12 cellular contexts compared by ENCODE assay signal in genomic region chr7:55111007-55111406, GRCh38.
DNase-seq lines count a peak whose midpoint lies in the region; ATAC-seq and TF ChIP-seq lines count a peak whose summit lies in the region.
"Had no signal": no experiment of that assay in that cellular context is flagged by ENCODE, and none has a peak within 500 bp of the region (broad histone marks: within the 10 kb centered on the region; RNA-seq: fewer than 3 reads in every experiment).

No MANE protein-coding gene starts in this region.

- H3K4me3 Mint-ChIP-seq in nephron progenitor cell (no peak overlapping the region), WTC11 (no peak overlapping the region)

- H3K79me2 ChIP-seq in mammary epithelial cell (ENCODE audit: insufficient read depth, low read length) = peaks cover 92% of the 10 kb centered on the region

- CTCF ChIA-PET in BJ (lab: Yijun Ruan, JAX) (interaction anchor here (1.3 to 1.9 kb wide), 3 partner anchors 16 to 144 kb away, joined by 4 to 5 read pairs (median 4); no protein-coding TSS in a partner anchor), IMR-90 (lab: Yijun Ruan, JAX) (no interaction called here), mammary epithelial cell (lab: Charles Lee; ENCODE audit: low non-redundant PET) (no interaction called here), WTC11 (lab: Charles Lee) (interaction anchor here (0.9 to 2.1 kb wide), 3 partner anchors 14 to 160 kb away, joined by 3 to 11 read pairs (median 4); no protein-coding TSS in a partner anchor)

- in situ Hi-C loops in IMR-90 (cut with MboI; ENCODE audit: low sequenced_read_pairs) = no loop called here
- in situ Hi-C loops in mammary epithelial cell (cut with MboI; ENCODE audit: low sequenced_read_pairs in 2 of 2) = no loop called here

- intact Hi-C loops in IMR-90 (cut with micrococcal nuclease) = no loop called here
- intact Hi-C loops in mammary epithelial cell (cut with micrococcal nuclease) = no loop called here

- H3K27me3 Mint-ChIP-seq in nephron progenitor cell (ENCODE audit: low read depth, poor library complexity) (peaks cover 21% of the 10 kb centered on the region), WTC11 (ENCODE audit: low read depth) (no peaks in the 10 kb centered on the region)

- H3K27ac ChIP-seq in IMR-90 (ENCODE audit: insufficient read depth, low read length) = peak overlapping the region; percentile 6; the same call in 1 of the 2 replicates
- H3K27ac ChIP-seq in mammary epithelial cell (ENCODE audit: insufficient read depth, low read depth, low read length) = peak overlapping the region; percentile 91
- H3K27ac ChIP-seq: cardiac muscle cell had no signal

- H3K9me3 Mint-ChIP-seq in nephron progenitor cell (no peaks in the 10 kb centered on the region), WTC11 (no peaks in the 10 kb centered on the region)

- H3K56ac ChIP-seq in IMR-90 (ENCODE audit: extremely low read depth, insufficient read depth, low read length) = no peak overlapping the region; the same call in 1 of the 2 replicates

- DNase-seq in BJ (ENCODE audit: low read depth) (peak; percentile 64), IMR-90 (peak; percentile 80), mammary epithelial cell (peak; percentile 85), nephron progenitor cell (no peak), occipital lobe (lab: John Stamatoyannopoulos, UW) (no peak), NAMALWA (ENCODE audit: low spot score) (no peak), WTC11 (ENCODE audit: low spot score) (no peak), NCI-H1048 (lab: John Stamatoyannopoulos, UW) (no peak)
- DNase-seq: activated CD4-positive, alpha-beta T cell treated with anti-CD3 and anti-CD28 coated beads, Interleukin-2, amount 50 U/mL, for 1 hour; COR-L47; stimulated activated CD4-positive, alpha-beta T cell treated with anti-CD3 and anti-CD28 coated beads, Interleukin-4, amount 100 ng/mL, for 4 hours had no signal

- no peaks in the 10 kb centered on the region for H3K36me3 Mint-ChIP-seq in nephron progenitor cell (ENCODE audit: low read depth)
- H3K36me3 Mint-ChIP-seq in WTC11 = no peaks in the 10 kb centered on the region

- H3K36me3 ChIP-seq in BJ (ENCODE audit: control insufficient read depth, insufficient read depth, low read length) (no peaks in the 10 kb centered on the region), IMR-90 (ENCODE audit: control insufficient read depth, insufficient read depth, low read length) (no peaks in the 10 kb centered on the region), mammary epithelial cell (ENCODE audit: insufficient read depth, low read length) (peaks cover 3% of the 10 kb centered on the region)
- H3K36me3 ChIP-seq: cardiac muscle cell had no signal

- peaks cover 40% of the 10 kb centered on the region for H4K20me1 ChIP-seq in IMR-90 (ENCODE audit: insufficient read depth, low read length)
- H4K20me1 ChIP-seq in mammary epithelial cell (ENCODE audit: insufficient read depth, low read length) = no peaks in the 10 kb centered on the region

- H3K23ac ChIP-seq in IMR-90 (ENCODE audit: low read depth, low read length) = peak overlapping the region; percentile 49

- peak overlapping the region; percentile 30; the same call in 1 of the 2 replicates for H2BK120ac ChIP-seq in IMR-90 (ENCODE audit: low read depth, low read length)

- peaks cover 47 to 83% of the 10 kb centered on the region in 2 experiments for H3K79me1 ChIP-seq in IMR-90 (ENCODE audit: low read depth in 1 of 2, low read length in 2 of 2)

- dilution Hi-C loops in IMR-90 (cut with HindIII; ENCODE audit: low sequenced_read_pairs, unreplicated experiment) (no loop called here), mammary epithelial cell (cut with HindIII; ENCODE audit: low sequenced_read_pairs) (no loop called here)

- H4K8ac ChIP-seq in IMR-90 (ENCODE audit: low read depth in 2 of 2, low read length in 2 of 2) = peak overlapping the region; percentile 2 to 16; a peak in 2 of 4 replicates

- H3K4me3 ChIP-seq in BJ (ENCODE audit: low read depth, low read length) (no peak overlapping the region), IMR-90 (ENCODE audit: insufficient read depth, low read depth, low read length) (no peak overlapping the region), mammary epithelial cell (replicated peaks in 1 of 3; ENCODE audit: insufficient read depth in 1 of 3, low read depth in 2 of 3, low read length in 3 of 3) (peak overlapping the region in 2 of 3 experiments; percentile 8 to 32)
- H3K4me3 ChIP-seq: cardiac muscle cell had no signal

- H3K9ac ChIP-seq in IMR-90 (ENCODE audit: low read depth, low read length) (no peak overlapping the region), mammary epithelial cell (ENCODE audit: insufficient read depth, low read length) (peak overlapping the region; percentile 62)

- H2AK5ac ChIP-seq in IMR-90 (ENCODE audit: low read depth, low read length) = 0 out of 2 replicates have a peak overlapping the region, but pooled peaks have one; percentile 31

- BruUV-seq in IMR-90 (replicated peaks; lab: Mats Ljungman, UMichigan) (no TSS peak), mammary epithelial cell (replicated peaks; lab: Mats Ljungman, UMichigan) (no TSS peak)

- TF ChIP-seq RAD21 in IMR-90 (IDR thresholded peaks at IDR 0.05; ENCODE audit: low read length) = no peak

- H3K4me1 ChIP-seq in IMR-90 (ENCODE audit: control insufficient read depth, insufficient read depth, low read length) (peaks cover 35% of the 10 kb centered on the region), mammary epithelial cell (ENCODE audit: insufficient read depth, low read length) (peaks cover 82% of the 10 kb centered on the region)

- peak overlapping the region; percentile 63 for H3K4ac ChIP-seq in IMR-90 (ENCODE audit: low read depth, low read length)

- no peak overlapping the region for H4K5ac ChIP-seq in IMR-90 (ENCODE audit: low read depth, low read length)

- H3K9me1 ChIP-seq in IMR-90 (ENCODE audit: insufficient read depth, low read length) = peaks cover 39% of the 10 kb centered on the region

- no peaks in the 10 kb centered on the region for H3K27me3 ChIP-seq in BJ (ENCODE audit: control insufficient read depth, insufficient read depth, low read length)
- H3K27me3 ChIP-seq in IMR-90 (ENCODE audit: control insufficient read depth, insufficient read depth, low read length) = no peaks in the 10 kb centered on the region
- H3K27me3 ChIP-seq in mammary epithelial cell (ENCODE audit: insufficient read depth, low read length) = no peaks in the 10 kb centered on the region
- H3K27me3 ChIP-seq: cardiac muscle cell had no signal

- no peak overlapping the region for H2BK15ac ChIP-seq in IMR-90 (ENCODE audit: low read depth, low read length)

- H2BK5ac ChIP-seq in IMR-90 (ENCODE audit: low read depth, low read length, poor library complexity, severe bottlenecking) = peak overlapping the region; percentile 42

- TF ChIP-seq CTCF in BJ (IDR thresholded peaks at IDR 0.05; ENCODE audit: insufficient read depth, low read depth, low read length) (no peak), IMR-90 (conservative IDR thresholded peaks at IDR 0.05; ENCODE audit: low read depth, low read length) (no peak), mammary epithelial cell (conservative IDR thresholded peaks at IDR 0.05 in 1 of 2, IDR thresholded peaks at IDR 0.05 in 1 of 2; ENCODE audit: extremely low read depth in 1 of 2, insufficient read depth in 1 of 2, low read depth in 1 of 2, low read length in 2 of 2) (no peak), nephron progenitor cell (IDR thresholded peaks at IDR 0.05) (no peak), WTC11 (IDR thresholded peaks at IDR 0.05) (no peak)

- peak overlapping the region; percentile 37; the same call in 1 of the 2 replicates for H4K91ac ChIP-seq in IMR-90 (ENCODE audit: insufficient read depth, low read depth, low read length)

- 80% methylated on average over 1 of the region's 10 CpGs; no CpG with 5 or more reads in 1 of the 2 experiments for WGBS in IMR-90 (ENCODE audit: extremely low coverage in 2 of 2, insufficient read length in 1 of 2), 2 experiments
- WGBS in mammary epithelial cell (ENCODE audit: low coverage, missing lambda C conversion rate) = 2% methylated on average over 10 of the region's 10 CpGs

- no peak for TF ChIP-seq POLR2A in IMR-90 (IDR thresholded peaks at IDR 0.05; ENCODE audit: low read depth, low read length)

- H3K18ac ChIP-seq in IMR-90 (ENCODE audit: low read depth, low read length) = no peak overlapping the region

- H3K9me3 ChIP-seq in IMR-90 (ENCODE audit: control insufficient read depth, insufficient read depth, low read length) = no peaks in the 10 kb centered on the region
- H3K9me3 ChIP-seq in mammary epithelial cell (replicated peaks; ENCODE audit: insufficient read depth, low read length) = no peaks in the 10 kb centered on the region

- no peak overlapping the region for H2AK9ac ChIP-seq in IMR-90 (replicated peaks; ENCODE audit: low read depth, low read length, poor library complexity)

- H2BK20ac ChIP-seq in IMR-90 (ENCODE audit: low read depth, low read length) = 0 out of 2 replicates have a peak overlapping the region, but pooled peaks have one; percentile 16

- no peak overlapping the region for H3K14ac ChIP-seq in IMR-90 (replicated peaks; ENCODE audit: low read depth, low read length)

- POLR2A ChIA-PET in BJ (lab: Charles Lee) = interaction anchor here (0.6 kb wide), 1 partner anchor 211 kb away, joined by 6 read pairs; no protein-coding TSS in a partner anchor
- POLR2A ChIA-PET in IMR-90 (lab: Charles Lee; ENCODE audit: unreplicated experiment) = interaction anchor here (0.7 kb wide), 2 partner anchors 19 to 237 kb away, joined by 3 to 4 read pairs; no protein-coding TSS in a partner anchor
- POLR2A ChIA-PET in WTC11 (lab: Charles Lee) = no interaction called here

- H3K4me1 Mint-ChIP-seq in nephron progenitor cell (peaks cover 36% of the 10 kb centered on the region), WTC11 (peaks cover 37% of the 10 kb centered on the region)

- H2AFZ ChIP-seq in IMR-90 (replicated peaks; ENCODE audit: low read length, poor library complexity) (no peak overlapping the region), mammary epithelial cell (ENCODE audit: low read depth, low read length) (no peak overlapping the region)

- H3K4me2 ChIP-seq in IMR-90 (ENCODE audit: low read depth, low read length) (peak overlapping the region; percentile 26), mammary epithelial cell (ENCODE audit: insufficient read depth, low read depth, low read length) (peak overlapping the region; percentile 82)

- peak; percentile 64 for ATAC-seq in IMR-90 (ENCODE audit: low read depth)
- ATAC-seq in WTC11 = no peak

- peak overlapping the region; percentile 82 for H3K27ac Mint-ChIP-seq in nephron progenitor cell
- no peak overlapping the region for H3K27ac Mint-ChIP-seq in WTC11

TF ChIP-seq in IMR-90, 13 proteins besides CTCF, POLR2A, EP300 and RAD21:
- TF ChIP-seq CEBPB (IDR thresholded peaks at IDR 0.05; ENCODE audit: low read depth, low read length) = peak; percentile 49; the same call in 1 of the 2 replicates
- no peak for TF ChIP-seq SMC3 (IDR thresholded peaks at IDR 0.05; ENCODE audit: low read depth, low read length)

TF ChIP-seq in WTC11, 78 proteins besides CTCF, POLR2A, EP300 and RAD21 (continues in another document):
- no peak for TF ChIP-seq GTF2I (CRISPR knock-in tag; conservative IDR thresholded peaks at IDR 0.05)
- TF ChIP-seq NFYB (CRISPR knock-in tag; conservative IDR thresholded peaks at IDR 0.05; ENCODE audit: low read depth) = no peak
- TF ChIP-seq ZNF671 (CRISPR knock-in tag; IDR thresholded peaks at IDR 0.05) = no peak

Comparison
In these comparisons a context has a peak if more than half of its experiments do, and no peak if none do; other contexts are left out.
1. DNase-seq: peak in BJ (single experiment), IMR-90 (single experiment) and mammary epithelial cell (single experiment); none in nephron progenitor cell (single experiment), occipital lobe (single experiment), NAMALWA (single experiment), WTC11 (single experiment) and NCI-H1048 (single experiment).
2. H3K4me3 ChIP-seq: peak in mammary epithelial cell (2 of 3); none in BJ (single experiment) and IMR-90 (single experiment).
3. CTCF ChIA-PET loops: an anchor here in BJ (1.3 to 1.9 kb wide) and WTC11 (0.9 to 2.1 kb wide); none called in IMR-90 and mammary epithelial cell.